ENCODE assay signal across 2 cellular contexts in the genomic region with DNA sequence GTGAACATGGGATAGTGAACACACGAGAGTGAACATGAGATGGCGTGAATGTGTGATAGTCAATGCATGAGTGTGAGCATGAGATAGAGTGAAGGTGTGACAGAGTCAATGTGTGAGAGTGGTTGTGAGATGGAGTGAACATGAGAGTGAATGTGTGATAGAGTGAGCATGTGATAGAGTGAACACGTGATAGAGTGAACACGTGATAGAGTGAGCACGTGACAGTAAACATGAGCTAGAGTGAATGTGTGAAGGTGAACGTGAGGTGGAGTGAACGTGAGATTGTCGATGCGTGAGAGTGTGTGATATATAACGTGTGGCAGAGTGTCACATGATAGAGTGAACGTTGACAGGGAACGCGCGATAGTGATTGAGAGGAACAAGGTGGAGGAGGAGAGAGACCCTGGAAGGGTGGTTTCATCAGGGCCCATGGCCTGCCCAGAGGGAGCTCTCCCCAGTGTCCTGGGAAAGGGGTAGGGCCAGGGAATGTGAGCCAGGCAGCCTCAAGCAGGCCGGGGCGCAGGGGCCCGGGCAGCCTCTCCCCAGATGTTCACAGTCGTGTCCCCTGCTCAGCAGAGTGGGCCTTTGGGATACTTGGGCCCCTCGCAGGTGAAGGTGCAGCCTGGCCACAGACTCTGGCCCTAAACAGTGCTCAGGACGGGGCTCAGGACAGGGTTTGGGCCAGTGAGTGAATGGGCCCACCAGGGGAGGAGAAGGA.
TF ChIP-seq lines count a peak whose summit lies in the region.

No MANE protein-coding gene starts in this region.

TF ChIP-seq in GM12891, 5 proteins besides CTCF, POLR2A, EP300 and RAD21 (continued from another document):
- TF ChIP-seq TAF1 (IDR thresholded peaks at IDR 0.05; ENCODE audit: low read depth, low read length) (no peak), POLR2AphosphoS5 (IDR thresholded peaks at IDR 0.05; ENCODE audit: low read depth, low read length) (no peak)

TF ChIP-seq in IMR-90, 13 proteins besides CTCF, POLR2A, EP300 and RAD21 (continued from another document):
- TF ChIP-seq, protein P1, sequence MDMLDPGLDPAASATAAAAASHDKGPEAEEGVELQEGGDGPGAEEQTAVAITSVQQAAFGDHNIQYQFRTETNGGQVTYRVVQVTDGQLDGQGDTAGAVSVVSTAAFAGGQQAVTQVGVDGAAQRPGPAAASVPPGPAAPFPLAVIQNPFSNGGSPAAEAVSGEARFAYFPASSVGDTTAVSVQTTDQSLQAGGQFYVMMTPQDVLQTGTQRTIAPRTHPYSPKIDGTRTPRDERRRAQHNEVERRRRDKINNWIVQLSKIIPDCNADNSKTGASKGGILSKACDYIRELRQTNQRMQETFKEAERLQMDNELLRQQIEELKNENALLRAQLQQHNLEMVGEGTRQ (IDR thresholded peaks at IDR 0.05; ENCODE audit: low read depth, low read length) = peak; percentile 36; the same call in 1 of the 2 replicates
- TF ChIP-seq CHD1 (IDR thresholded peaks at IDR 0.05; ENCODE audit: low read depth, low read length) = no peak
